Comparison of ENCODE assay signal across 17 cellular contexts in genomic region chr13:101306773-101307172, GRCh38.
"Had no signal": no experiment of that assay in that cellular context is flagged by ENCODE, and none has a peak within 500 bp of the region (broad histone marks: within the 10 kb centered on the region; RNA-seq: fewer than 3 reads in every experiment).

No MANE protein-coding gene starts in this region.

- DNase-seq: activated CD4-positive, alpha-beta T cell treated with anti-CD3 and anti-CD28 coated beads, Interleukin-2, amount 10 ng/mL, durations not matched to agents 7 days and 5 days; activated CD8-positive, alpha-beta T cell treated with anti-CD3 and anti-CD28 coated beads, Interleukin-2, amount 10 ng/mL, durations not matched to agents 7 days and 5 days; activated effector memory CD4-positive, alpha-beta T cell treated with Interleukin-2 at 50 U/mL for 16 hours; activated naive CD4-positive, alpha-beta T cell treated with anti-CD3 and anti-CD28 coated beads, Interleukin-2, amount 50 U/mL, for 16 hours; activated T-cell treated with anti-CD3 and anti-CD28 coated beads, Interleukin-2, amount 50 U/mL, for 4 hours; caudate nucleus; colonic mucosa; glutamatergic neuron; hippocampal formation; left cardiac atrium; nephron progenitor cell; nucleus accumbens; T1000 had no signal

- H3K4me1 ChIP-seq: colonic mucosa, suprapubic skin had no signal

- H3K4me3 Mint-ChIP-seq: activated CD4-positive, alpha-beta T cell treated with anti-CD3 and anti-CD28 coated beads, Interleukin-2, amount 10 ng/mL, durations not matched to agents 7 days and 5 days; activated CD8-positive, alpha-beta T cell treated with anti-CD3 and anti-CD28 coated beads, Interleukin-2, amount 10 ng/mL, durations not matched to agents 7 days and 5 days; activated T-cell treated with anti-CD3 and anti-CD28 coated beads, Interleukin-2, amount 50 U/mL, for 4 hours; nephron progenitor cell; stimulated activated naive CD8-positive, alpha-beta T cell treated with anti-CD3 and anti-CD28 coated beads, Interleukin-15, Interleukin-2, amounts not matched to agents 100 ng/mL and 50 ng/mL, for 24 hours had no signal

- H3K9me3 ChIP-seq: colonic mucosa, suprapubic skin had no signal

- H3K27ac ChIP-seq: colonic mucosa, suprapubic skin had no signal

- H3K4me3 ChIP-seq: colonic mucosa, suprapubic skin had no signal

- H3K27ac Mint-ChIP-seq: activated CD4-positive, alpha-beta T cell treated with anti-CD3 and anti-CD28 coated beads, Interleukin-2, amount 10 ng/mL, durations not matched to agents 7 days and 5 days; activated CD8-positive, alpha-beta T cell treated with anti-CD3 and anti-CD28 coated beads, Interleukin-2, amount 10 ng/mL, durations not matched to agents 7 days and 5 days; nephron progenitor cell; progenitor cell of endocrine pancreas; stimulated activated naive CD8-positive, alpha-beta T cell treated with anti-CD3 and anti-CD28 coated beads, Interleukin-15, Interleukin-2, amounts not matched to agents 100 ng/mL and 50 ng/mL, for 24 hours had no signal

- H3K36me3 ChIP-seq: colonic mucosa, suprapubic skin had no signal

- H3K27me3 ChIP-seq: colonic mucosa, suprapubic skin had no signal

- H3K4me1 Mint-ChIP-seq: activated CD4-positive, alpha-beta T cell treated with anti-CD3 and anti-CD28 coated beads, Interleukin-2, amount 10 ng/mL, durations not matched to agents 7 days and 5 days; nephron progenitor cell had no signal

- H3K9me3 Mint-ChIP-seq: activated CD4-positive, alpha-beta T cell treated with anti-CD3 and anti-CD28 coated beads, Interleukin-2, amount 10 ng/mL, durations not matched to agents 7 days and 5 days; activated T-cell treated with anti-CD3 and anti-CD28 coated beads, Interleukin-2, amount 50 U/mL, for 4 hours; nephron progenitor cell; stimulated activated naive CD8-positive, alpha-beta T cell treated with anti-CD3 and anti-CD28 coated beads, Interleukin-15, Interleukin-2, amounts not matched to agents 100 ng/mL and 50 ng/mL, for 24 hours had no signal

- ATAC-seq: activated CD4-positive, CD25-positive, alpha-beta regulatory T cell treated with anti-CD3 and anti-CD28 coated beads, Interleukin-2, amount 50 U/mL, for 24 hours; activated CD8-positive, alpha-beta T cell treated with anti-CD3 and anti-CD28 coated beads, Interleukin-2, amount 10 ng/mL, durations not matched to agents 7 days and 5 days; activated T-cell treated with anti-CD3 and anti-CD28 coated beads, Interleukin-2, amount 50 U/mL, for 4 hours had no signal

- H3K27me3 Mint-ChIP-seq: activated CD4-positive, alpha-beta T cell treated with anti-CD3 and anti-CD28 coated beads, Interleukin-2, amount 10 ng/mL, durations not matched to agents 7 days and 5 days; progenitor cell of endocrine pancreas; stimulated activated naive CD8-positive, alpha-beta T cell treated with anti-CD3 and anti-CD28 coated beads, Interleukin-15, Interleukin-2, amounts not matched to agents 100 ng/mL and 50 ng/mL, for 24 hours had no signal
